Comparison of ENCODE assay signal across 13 cellular contexts in the genomic region with DNA sequence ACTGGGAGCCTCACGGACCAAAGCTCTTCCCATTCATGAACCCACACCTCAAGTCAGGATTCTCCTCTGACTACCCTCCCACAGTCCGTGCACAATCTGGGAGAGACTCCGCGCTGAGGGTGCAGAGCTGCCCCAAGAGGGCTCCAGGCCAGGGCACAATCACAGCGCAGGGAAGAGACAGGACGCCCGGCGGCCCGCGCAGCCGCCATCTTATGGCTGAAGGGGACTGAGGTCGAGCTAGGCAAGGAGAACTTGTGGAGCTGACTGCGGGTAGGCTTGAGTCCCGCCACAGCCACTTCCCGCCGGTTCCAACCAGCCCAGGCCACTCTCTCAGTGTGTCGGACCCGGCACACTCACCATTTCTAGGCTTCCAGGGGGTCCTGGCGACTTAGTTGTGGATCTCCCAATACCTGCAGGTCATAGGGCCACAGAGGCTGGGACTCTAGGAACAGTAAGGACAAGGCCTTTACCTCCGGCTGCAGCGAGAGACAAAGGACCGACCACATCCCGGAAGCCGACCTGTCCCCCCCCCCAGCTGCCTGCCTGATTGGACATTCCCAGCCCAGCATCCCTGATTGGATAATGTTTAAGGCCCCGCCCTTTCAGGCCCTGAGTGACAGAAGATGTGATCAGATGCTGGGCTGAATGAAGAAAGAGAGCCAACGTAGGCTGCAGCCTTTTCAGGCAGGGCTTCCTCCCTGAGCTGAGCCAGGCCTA. TPM values are rescaled to one million over a fixed set of nuclear protein-coding genes. Genes with fewer than 3 reads are reported as not detected.
A peak's percentile ranks its signal among the peaks of the same experiment; 100 is the strongest.
DNase-seq lines count a peak whose midpoint lies in the region; TF ChIP-seq lines count a peak whose summit lies in the region.
"Not testable (repeated sequence)": the region's sequence is repeated elsewhere in the genome, so short reads cannot be mapped to it uniquely, and the experiment has no call there.
"Had no signal": no experiment of that assay in that cellular context is flagged by ENCODE, and none has a peak within 500 bp of the region (broad histone marks: within the 10 kb centered on the region; RNA-seq: fewer than 3 reads in every experiment).

No MANE protein-coding gene starts in this region.

- not testable (repeated sequence) for H3K14ac ChIP-seq in mesenchymal stem cell (ENCODE audit: low read length in 2 of 2)

- TF ChIP-seq POLR2A in esophagus squamous epithelium (IDR thresholded peaks at IDR 0.05); suprapubic skin (IDR thresholded peaks at IDR 0.05): not testable (repeated sequence)

- not testable (repeated sequence) for H3K23ac ChIP-seq in mesenchymal stem cell (ENCODE audit: low read length in 2 of 2)

- not testable (repeated sequence) for H3K18ac ChIP-seq in mesenchymal stem cell (ENCODE audit: low read depth in 1 of 2, low read length in 2 of 2)

- H3K9ac ChIP-seq in mesenchymal stem cell (ENCODE audit: low read length), result peak overlapping the region; percentile 72

- H3K4ac ChIP-seq in mesenchymal stem cell (ENCODE audit: low read depth in 1 of 2, low read length in 2 of 2), result not testable (repeated sequence)

- 5 to 10% methylated on average over 3 to 14 of the region's 26 CpGs for WGBS in esophagus squamous epithelium, 2 donors
- WGBS in mesenchymal stem cell, result 90% methylated on average over 23 of the region's 26 CpGs
- WGBS in suprapubic skin, result 2% methylated on average over 14 of the region's 26 CpGs

- not testable (repeated sequence) for H3K36me3 ChIP-seq in esophagus squamous epithelium; right atrium auricular region; mesenchymal stem cell (ENCODE audit: control insufficient read depth in 1 of 2, insufficient read depth in 2 of 2, low read depth in 1 of 2, low read length in 2 of 2); suprapubic skin

- H2BK15ac ChIP-seq in mesenchymal stem cell (ENCODE audit: low read depth, poor library complexity, severe bottlenecking), result not testable (repeated sequence)

- H3K4me3 ChIP-seq in esophagus squamous epithelium (peak overlapping the region in 3 of 4 donors; percentile 24 to 57 (median 47)), right atrium auricular region (peak overlapping the region; percentile 43 to 61), suprapubic skin (peak overlapping the region; percentile 29)
- not testable (repeated sequence) for H3K4me3 ChIP-seq in mesenchymal stem cell (ENCODE audit: insufficient read depth in 1 of 2, low read depth in 1 of 2, low read length in 2 of 2)

- not testable (repeated sequence) for H2AFZ ChIP-seq in mesenchymal stem cell (ENCODE audit: low read depth, low read length)

- TF ChIP-seq EP300 in suprapubic skin (IDR thresholded peaks at IDR 0.05), result not testable (repeated sequence)

- not testable (repeated sequence) for H3K4me1 ChIP-seq in esophagus squamous epithelium; right atrium auricular region; mesenchymal stem cell (ENCODE audit: control insufficient read depth, insufficient read depth, low read depth, low read length); suprapubic skin

- peak overlapping the region in 1 of 4 donors; percentile 63 for H3K27ac ChIP-seq in esophagus squamous epithelium
- H3K27ac ChIP-seq in right atrium auricular region, result peak overlapping the region; percentile 64 to 76
- not testable (repeated sequence) for H3K27ac ChIP-seq in mesenchymal stem cell (ENCODE audit: low read length, poor library complexity, severe bottlenecking); suprapubic skin

- not testable (repeated sequence) for H4K8ac ChIP-seq in mesenchymal stem cell (ENCODE audit: low read length)

- not testable (repeated sequence) for H3K27me3 ChIP-seq in esophagus squamous epithelium; right atrium auricular region; mesenchymal stem cell (ENCODE audit: control insufficient read depth in 1 of 2, insufficient read depth in 1 of 2, low read length in 2 of 2); suprapubic skin

- intact Hi-C loops in esophagus squamous epithelium (cut with DNase I), result not testable (repeated sequence)

- H3K4me2 ChIP-seq in mesenchymal stem cell (ENCODE audit: low read length, poor library complexity, severe bottlenecking), result not testable (repeated sequence)

- DNase-seq in KG1 (lab: John Stamatoyannopoulos, UW) (peak; percentile 6), T1000 (lab: John Stamatoyannopoulos, UW) (peak; percentile 57), right atrium auricular region (ENCODE audit: low spot score) (peak; percentile 80), putamen (ENCODE audit: low spot score) (peak; percentile 56)
- not testable (repeated sequence) for DNase-seq in esophagus squamous epithelium (lab: John Stamatoyannopoulos, UW); mesenchymal stem cell; suprapubic skin (ENCODE audit: low spot score in 2 of 2)

- H3K9me3 ChIP-seq in esophagus squamous epithelium, result peaks cover 0 to 37% (median 6%) of the 10 kb centered on the region in 3 donors
- peaks cover 0 to 10% of the 10 kb centered on the region in 2 donors for H3K9me3 ChIP-seq in right atrium auricular region
- H3K9me3 ChIP-seq in mesenchymal stem cell (ENCODE audit: control insufficient read depth, low read length), result peaks cover 25% of the 10 kb centered on the region
- H3K9me3 ChIP-seq in suprapubic skin, result not testable (repeated sequence)

- TF ChIP-seq CTCF in esophagus squamous epithelium (IDR thresholded peaks at IDR 0.05); right atrium auricular region (IDR thresholded peaks at IDR 0.05); suprapubic skin (IDR thresholded peaks at IDR 0.05): not testable (repeated sequence)

- H2BK120ac ChIP-seq in mesenchymal stem cell (ENCODE audit: low read depth, low read length), result not testable (repeated sequence)

- H2BK12ac ChIP-seq in mesenchymal stem cell (ENCODE audit: low read length in 2 of 2), result not testable (repeated sequence)

- not testable (repeated sequence) for H2AK5ac ChIP-seq in mesenchymal stem cell (ENCODE audit: low read length, severe bottlenecking)

- not testable (repeated sequence) for H4K91ac ChIP-seq in mesenchymal stem cell (ENCODE audit: low read length)

- not testable (repeated sequence) for H3K79me1 ChIP-seq in mesenchymal stem cell (replicated peaks; ENCODE audit: low read length, poor library complexity, severe bottlenecking)

- not testable (repeated sequence) for H2BK5ac ChIP-seq in mesenchymal stem cell (ENCODE audit: low read depth, low read length, poor library complexity, severe bottlenecking)

RNA-seq across cellular contexts. Expression of a gene that starts 18.7 kb away (rescaled TPM):
- total RNA-seq in esophagus squamous epithelium (under 1 TPM in 2 of 4 donors, not detected in 2; 0.44 to 0.57 TPM), right atrium auricular region (1 to 10 TPM; 1.9 to 2.4 TPM), suprapubic skin (under 1 TPM in 3 of 4 donors, not detected in 1; 0.25 to 0.72 (median 0.60) TPM)
- not detected for polyA plus RNA-seq in mesenchymal stem cell (2013, experiment 1 of 2)
- polyA plus RNA-seq in mesenchymal stem cell (2013, experiment 2 of 2), result not detected
- total RNA-seq: activated naive CD8-positive, alpha-beta T cell treated with anti-CD3 and anti-CD28 coated beads for 36 hours; activated T-helper 2 cell treated with anti-CD3 and anti-CD28 coated beads, Interferon-gamma antibody, Interleukin-2, Interleukin-4, amounts not matched to agents 10 μg/mL and 5 μg/mL and 100 μg/mL, durations not matched to agents 14 hours and 24 hours and 36 hours; CD8-positive, alpha-beta memory T cell; fibroblast of villous mesenchyme; PC-3; T-helper 1 cell treated with Interleukin-12 subunit alpha and Interleukin-12 subunit beta and Interleukin-4 antibody, amounts not matched to agents 30 ng/mL and 1 ng/mL, for 36 hours had no signal
- polyA plus RNA-seq: CD8-positive, alpha-beta memory T cell had no signal
